ENCODE assay signal across 27 cellular contexts in the genomic region with DNA sequence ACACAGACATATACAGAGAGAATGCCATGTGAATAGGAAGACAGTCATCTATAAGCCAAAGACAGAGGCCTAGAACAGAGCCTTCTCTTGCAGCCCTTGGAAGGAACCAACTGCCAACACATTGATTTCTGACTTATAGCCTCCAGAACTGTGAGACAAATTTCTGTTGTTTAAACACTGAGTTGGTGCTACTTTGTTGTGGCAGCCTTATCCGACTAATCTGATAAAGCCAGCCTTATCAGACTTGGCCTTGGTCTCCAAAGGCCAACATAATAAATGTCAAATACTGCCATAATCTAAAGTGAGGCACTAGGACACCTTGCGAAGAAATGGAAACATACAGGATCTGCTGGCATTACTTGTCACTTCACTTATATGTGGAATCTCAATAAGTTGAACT.
"Had no signal": no experiment of that assay in that cellular context is flagged by ENCODE, and none has a peak within 500 bp of the region (broad histone marks: within the 10 kb centered on the region; RNA-seq: fewer than 3 reads in every experiment).

No MANE protein-coding gene starts in this region.

- H3K36me3 ChIP-seq: neutrophil, right lobe of liver, sigmoid colon, stomach, thoracic aorta, thyroid gland, tibial nerve, upper lobe of left lung, vagina had no signal

- H3K4me1 ChIP-seq: parathyroid adenoma, psoas muscle, right lobe of liver, sigmoid colon, stomach, thyroid gland, tibial nerve, upper lobe of left lung, vagina had no signal

- ATAC-seq: naive thymus-derived CD8-positive, alpha-beta T cell; natural killer cell treated with Interleukin-12 subunit alpha and Interleukin-12 subunit beta and Interleukin-15 and Interleukin-18, amount 100 ng/mL, for 72 hours; psoas muscle; right cardiac atrium; right lobe of liver; stimulated activated effector memory CD8-positive, alpha-beta T cell treated with anti-CD3 and anti-CD28 coated beads, Interleukin-12 subunit alpha, Interleukin-12 subunit beta, amount 100 ng/mL, for 72 hours; stimulated activated naive B cell treated with anti-CD40 and anti-IgM and Interleukin-4, amounts not matched to agents 10 μg/mL and 1 μg/mL and 100 μg/mL, for 72 hours had no signal

- H3K9me3 ChIP-seq: neutrophil, right lobe of liver, sigmoid colon, thoracic aorta, thyroid gland, tibial nerve, vagina had no signal

- H3K27ac ChIP-seq: neutrophil, parathyroid adenoma, psoas muscle, right lobe of liver, sigmoid colon, stomach, thoracic aorta, thyroid gland, tibial nerve, upper lobe of left lung, vagina had no signal

- DNase-seq: naive thymus-derived CD8-positive, alpha-beta T cell; nephron progenitor cell; nucleus accumbens; posterior cingulate gyrus; psoas muscle; right cardiac atrium; right lobe of liver; sigmoid colon; small intestine; stimulated activated CD4-positive, alpha-beta T cell treated with anti-CD3 and anti-CD28 coated beads, Interleukin-15, amount 100 ng/mL, for 24 hours; stimulated activated CD4-positive, alpha-beta T cell treated with anti-CD3 and anti-CD28 coated beads, Interleukin-2, amount 100 ng/mL, for 24 hours; stimulated activated CD4-positive, alpha-beta T cell treated with anti-CD3 and anti-CD28 coated beads, Interleukin-2, amount 100 ng/mL, for 48 hours; stimulated activated CD4-positive, alpha-beta T cell treated with anti-CD3 and anti-CD28 coated beads, Interleukin-4, amount 100 ng/mL, for 24 hours; stimulated activated naive B cell treated with anti-CD40 and anti-IgM and Interleukin-4, amounts not matched to agents 10 μg/mL and 1 μg/mL and 100 μg/mL, for 72 hours; stimulated activated naive CD4-positive, alpha-beta T cell treated with Interleukin-2 at 50 U/mL for 16 hours; stomach; thyroid gland; trophoblast cell; upper lobe of left lung had no signal

- H3K4me3 ChIP-seq: psoas muscle, right lobe of liver, sigmoid colon, stomach, thoracic aorta, thyroid gland, tibial nerve, upper lobe of left lung, vagina had no signal

- FAIRE-seq: small intestine, urothelium cell line had no signal

- H3K27me3 ChIP-seq: neutrophil, right lobe of liver, sigmoid colon, stomach, thyroid gland, tibial nerve, upper lobe of left lung, vagina had no signal
